8 cellular contexts compared by ENCODE assay signal in the genomic region with DNA sequence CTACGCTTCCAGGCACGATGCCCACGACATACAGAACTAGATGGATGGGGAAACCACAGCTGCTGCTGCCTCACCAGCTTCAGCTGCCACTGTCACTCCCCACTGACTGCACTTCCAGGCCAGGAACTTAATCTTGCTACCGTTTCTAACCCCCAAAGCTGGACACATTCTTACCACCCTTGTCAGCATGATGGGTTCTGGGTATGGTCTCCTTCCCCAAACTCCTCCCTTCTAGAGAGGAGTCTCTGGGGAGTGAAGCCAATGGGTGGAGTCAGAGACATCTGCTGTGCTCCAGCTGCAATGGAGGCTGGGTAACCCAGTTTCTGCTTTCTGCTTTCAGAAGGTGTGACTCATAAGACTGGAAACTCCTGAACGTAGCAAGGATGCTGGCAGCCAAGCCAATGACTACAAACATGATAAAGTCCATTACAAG.
A peak's percentile ranks its signal among the peaks of the same experiment; 100 is the strongest.
DNase-seq lines count a peak whose midpoint lies in the region; ATAC-seq and TF ChIP-seq lines count a peak whose summit lies in the region.

No MANE protein-coding gene starts in this region.

- H3K36me3 Mint-ChIP-seq in activated naive CD4-positive, alpha-beta T cell treated with anti-CD3 and anti-CD28 coated beads for 36 hours (ENCODE audit: low read depth) = no peaks in the 10 kb centered on the region
- no peaks in the 10 kb centered on the region for H3K36me3 Mint-ChIP-seq in dendritic cell treated with granulocyte-macrophage colony-stimulating factor and Interleukin-4, amounts not matched to agents 40 ng/mL and 50 ng/mL, for 4 days (ENCODE audit: low read depth)

- peak overlapping the region; percentile 17 for H3K4me3 Mint-ChIP-seq in activated naive CD4-positive, alpha-beta T cell treated with anti-CD3 and anti-CD28 coated beads for 36 hours
- H3K4me3 Mint-ChIP-seq in dendritic cell treated with granulocyte-macrophage colony-stimulating factor and Interleukin-4, amounts not matched to agents 40 ng/mL and 50 ng/mL, for 4 days = peak overlapping the region; percentile 41

- H3K4me1 Mint-ChIP-seq in activated naive CD4-positive, alpha-beta T cell treated with anti-CD3 and anti-CD28 coated beads for 36 hours (ENCODE audit: low read depth) = peaks cover 17% of the 10 kb centered on the region
- H3K4me1 Mint-ChIP-seq in dendritic cell treated with granulocyte-macrophage colony-stimulating factor and Interleukin-4, amounts not matched to agents 40 ng/mL and 50 ng/mL, for 4 days (ENCODE audit: low read depth) = peaks cover 58% of the 10 kb centered on the region

- peak; percentile 73 for DNase-seq in activated naive CD4-positive, alpha-beta T cell treated with anti-CD3 and anti-CD28 coated beads for 36 hours
- DNase-seq in activated naive CD4-positive, alpha-beta T cell (lab: John Stamatoyannopoulos, UW) = no peak
- peak; percentile 90 for DNase-seq in NCI-H226
- peak in 1 of 2 donors; percentile 28 for DNase-seq in gastrocnemius medialis
- DNase-seq in HEK293T (ENCODE audit: extremely low spot score) = no peak
- no peak for DNase-seq in HT-29 (ENCODE audit: low spot score)

- H3K9me3 ChIP-seq in gastrocnemius medialis = no peaks in the 10 kb centered on the region

- in situ Hi-C loops in gastrocnemius medialis (cut with MboI; ENCODE audit: low sequenced_read_pairs in 4 of 4) = no loop called here

- peaks cover 9% of the 10 kb centered on the region for H3K27me3 Mint-ChIP-seq in activated naive CD4-positive, alpha-beta T cell treated with anti-CD3 and anti-CD28 coated beads for 36 hours (ENCODE audit: low read depth)
- peaks cover 2% of the 10 kb centered on the region for H3K27me3 Mint-ChIP-seq in dendritic cell treated with granulocyte-macrophage colony-stimulating factor and Interleukin-4, amounts not matched to agents 40 ng/mL and 50 ng/mL, for 4 days

- H3K9me3 Mint-ChIP-seq in activated naive CD4-positive, alpha-beta T cell treated with anti-CD3 and anti-CD28 coated beads for 36 hours = no peaks in the 10 kb centered on the region
- no peaks in the 10 kb centered on the region for H3K9me3 Mint-ChIP-seq in dendritic cell treated with granulocyte-macrophage colony-stimulating factor and Interleukin-4, amounts not matched to agents 40 ng/mL and 50 ng/mL, for 4 days

- TF ChIP-seq CTCF in gastrocnemius medialis (IDR thresholded peaks at IDR 0.05 in 4 of 5, conservative IDR thresholded peaks at IDR 0.05 in 1 of 5) = no peak

- H3K4me1 ChIP-seq in gastrocnemius medialis = no peaks in the 10 kb centered on the region

- CTCF ChIA-PET in activated naive CD4-positive, alpha-beta T cell treated with anti-CD3 and anti-CD28 coated beads for 36 hours (lab: Charles Lee) = interaction anchor here (0.9 kb wide), 1 partner anchor 27 kb away, joined by 3 read pairs; no protein-coding TSS in a partner anchor
- CTCF ChIA-PET in HEK293T (lab: Yijun Ruan, JAX) = no interaction called here

- H3K27me3 ChIP-seq in gastrocnemius medialis = peaks cover 0 to 4% (median 0%) of the 10 kb centered on the region in 3 donors

- H3K36me3 ChIP-seq in gastrocnemius medialis = no peaks in the 10 kb centered on the region

- no peak overlapping the region for H3K4me3 ChIP-seq in gastrocnemius medialis

- POLR2A ChIA-PET in HEK293T (lab: Yijun Ruan, JAX) = no interaction called here

- peak; percentile 82 for ATAC-seq in HG02588 (IDR thresholded peaks at IDR 0.05; ENCODE audit: unreplicated experiment)
- peak; percentile 41 to 83 for ATAC-seq in gastrocnemius medialis

- peak overlapping the region; percentile 70 for H3K27ac Mint-ChIP-seq in activated naive CD4-positive, alpha-beta T cell treated with anti-CD3 and anti-CD28 coated beads for 36 hours
- H3K27ac Mint-ChIP-seq in dendritic cell treated with granulocyte-macrophage colony-stimulating factor and Interleukin-4, amounts not matched to agents 40 ng/mL and 50 ng/mL, for 4 days = peak overlapping the region; percentile 82

- intact Hi-C loops in activated naive CD4-positive, alpha-beta T cell treated with anti-CD3 and anti-CD28 coated beads for 36 hours (cut with micrococcal nuclease) = no loop called here
- intact Hi-C loops in dendritic cell treated with granulocyte-macrophage colony-stimulating factor and Interleukin-4, amounts not matched to agents 40 ng/mL and 50 ng/mL, for 4 days (cut with micrococcal nuclease) = no loop called here
- intact Hi-C loops in gastrocnemius medialis (cut with DNase I; ENCODE audit: low total_unique reads) = no loop called here

- no peak for TF ChIP-seq POLR2A in gastrocnemius medialis (IDR thresholded peaks at IDR 0.05)

- H3K27ac ChIP-seq in gastrocnemius medialis = no peak overlapping the region

TF ChIP-seq in HEK293T, 16 proteins besides CTCF, POLR2A, EP300 and RAD21:
- TF ChIP-seq ZNF384 (IDR thresholded peaks at IDR 0.05) (no peak), LEF1 (IDR thresholded peaks at IDR 0.05; ENCODE audit: borderline replicate concordance) (no peak)

Comparison
In these comparisons a context has a peak if more than half of its experiments do, and no peak if none do; other contexts are left out.
1. DNase-seq: peak in activated naive CD4-positive, alpha-beta T cell treated with anti-CD3 and anti-CD28 coated beads for 36 hours (single experiment) and NCI-H226 (single experiment); none in activated naive CD4-positive, alpha-beta T cell (0 of 4), HEK293T (single experiment) and HT-29 (single experiment).